ENCODE assay signal across 8 cellular contexts in genomic region chr12:30400349-30400748, GRCh38.
"Had no signal": no experiment of that assay in that cellular context is flagged by ENCODE, and none has a peak within 500 bp of the region (broad histone marks: within the 10 kb centered on the region; RNA-seq: fewer than 3 reads in every experiment).

No MANE protein-coding gene starts in this region.

- H3K4me3 ChIP-seq: GM12878 had no signal

- FAIRE-seq: G401.6, GM12878, GM12891, GM12892, GM18507, GM19239 had no signal

- ATAC-seq: GM12878 had no signal

- DNase-seq: GDM1, GF-D8 had no signal
